11 cellular contexts compared by ENCODE assay signal in genomic region chr14:104967414-104968152, GRCh38. TPM values are rescaled to one million over a fixed set of nuclear protein-coding genes. Genes with fewer than 3 reads are reported as not detected.
DNase-seq lines count a peak whose midpoint lies in the region; ATAC-seq, FAIRE-seq and TF ChIP-seq lines count a peak whose summit lies in the region.
"Had no signal": no experiment of that assay in that cellular context is flagged by ENCODE, and none has a peak within 500 bp of the region (broad histone marks: within the 10 kb centered on the region; RNA-seq: fewer than 3 reads in every experiment).

No MANE protein-coding gene starts in this region.

- H2BK15ac ChIP-seq in H1 (ENCODE audit: low read length), result peak overlapping the region; percentile 65; the same call in 1 of the 2 replicates

- H2BK12ac ChIP-seq in H1 (ENCODE audit: low read depth, low read length), result peak overlapping the region; percentile 77; the same call in 1 of the 2 replicates

- H3K9ac ChIP-seq in H1 (replicated peaks in 1 of 4; ENCODE audit: extremely low read depth in 1 of 4, low read depth in 3 of 4, low read length in 3 of 4), result peak overlapping the region in 1 of 4 experiments; percentile 52; a peak in 1 of 7 replicates

- H3K79me1 ChIP-seq in H1 (ENCODE audit: low read depth, low read length), result no peaks in the 10 kb centered on the region

- TF ChIP-seq EP300 in H1 (IDR thresholded peaks at IDR 0.05; ENCODE audit: borderline replicate concordance in 1 of 2, low read depth in 2 of 2, low read length in 2 of 2), result no peak

- POLR2A ChIA-PET in activated CD4-positive, alpha-beta T cell treated with anti-CD3 and anti-CD28 coated beads for 36 hours (lab: Charles Lee), result no interaction called here
- POLR2A ChIA-PET in activated CD4-positive, alpha-beta T cell treated with anti-CD3 and anti-CD28 coated beads, Interleukin-2, amount 10 ng/mL, durations not matched to agents 7 days and 5 days (lab: Charles Lee), result no interaction called here
- POLR2A ChIA-PET in H1 (lab: Charles Lee; ENCODE audit: partially characterized antibody), result interaction anchor here (1.2 kb wide), 1 partner anchor 123 kb away, joined by 3 read pairs; no protein-coding TSS in a partner anchor

- no peaks in the 10 kb centered on the region for H3K36me3 Mint-ChIP-seq in activated CD4-positive, alpha-beta T cell treated with anti-CD3 and anti-CD28 coated beads for 36 hours (ENCODE audit: low read depth)
- no peaks in the 10 kb centered on the region for H3K36me3 Mint-ChIP-seq in activated CD4-positive, alpha-beta T cell treated with anti-CD3 and anti-CD28 coated beads, Interleukin-2, amount 10 ng/mL, durations not matched to agents 7 days and 5 days (ENCODE audit: low read depth)
- H3K36me3 Mint-ChIP-seq: CD4-positive, CD25-positive, alpha-beta regulatory T cell had no signal

- peak overlapping the region; percentile 74; the same call in 1 of the 2 replicates for H2AFZ ChIP-seq in H1 (ENCODE audit: low read length)

- no peak for TF ChIP-seq CTCF in H1 (IDR thresholded peaks at IDR 0.05; ENCODE audit: control extremely low read depth in 1 of 3, insufficient read depth in 1 of 3, low read depth in 1 of 3, low read length in 3 of 3)

- H3K27ac ChIP-seq in H1 (ENCODE audit: low read depth, low read length) (no peak overlapping the region), caudate nucleus (ENCODE audit: low read depth, low read length) (no peak overlapping the region)

- H3K23me2 ChIP-seq in H1 (ENCODE audit: low read depth, low read length), result peaks cover 5% of the 10 kb centered on the region

- peak overlapping the region; percentile 66; the same call in 1 of the 2 replicates for H4K8ac ChIP-seq in H1 (ENCODE audit: extremely low read depth, insufficient read depth, low read length)

- peak overlapping the region; percentile 67 to 98 for H3K4me2 ChIP-seq in H1 (ENCODE audit: insufficient read depth in 1 of 2, low read depth in 2 of 2, low read length in 2 of 2)

- H4K20me1 ChIP-seq in H1 (replicated peaks in 1 of 2; ENCODE audit: control insufficient read depth in 1 of 2, insufficient read depth in 2 of 2, low read length in 2 of 2), result no peaks in the 10 kb centered on the region

- 4% methylated on average over 31 of the region's 35 CpGs; no CpG with 5 or more reads in 1 of the 2 experiments for WGBS in H1 (ENCODE audit: extremely low coverage in 1 of 2, insufficient coverage in 1 of 2, insufficient read length in 1 of 2, insufficient replicate concordance in 2 of 2, low coverage in 1 of 2, low lambda C conversion rate in 2 of 2, missing lambda C conversion rate in 1 of 2), 2 experiments

- ATAC-seq in activated CD4-positive, alpha-beta T cell treated with anti-CD3 and anti-CD28 coated beads for 36 hours, result peak; percentile 30
- ATAC-seq: stimulated activated naive CD8-positive, alpha-beta T cell treated with anti-CD3 and anti-CD28 coated beads, Interleukin-15, amount 100 ng/mL, for 72 hours had no signal

- DNase-seq in activated CD4-positive, alpha-beta T cell treated with anti-CD3 and anti-CD28 coated beads for 36 hours, result peak; percentile 13
- no peak for DNase-seq in activated CD4-positive, alpha-beta T cell treated with anti-CD3 and anti-CD28 coated beads, Interleukin-2, amount 10 ng/mL, durations not matched to agents 7 days and 5 days
- DNase-seq in H1 (ENCODE audit: low read depth in 1 of 2, low spot score in 2 of 2) (peak in 1 of 2 experiments; percentile 80), lung microvascular endothelial cell (ENCODE audit: low read depth in 2 of 2) (peak; percentile 53 to 62), ureter (ENCODE audit: low spot score) (peak; percentile 82), SIG-M5 (lab: John Stamatoyannopoulos, UW) (no peak), SHP77 (lab: John Stamatoyannopoulos, UW) (no peak), caudate nucleus (lab: John Stamatoyannopoulos, UW) (no peak)
- DNase-seq: CD4-positive, CD25-positive, alpha-beta regulatory T cell; stimulated activated naive CD8-positive, alpha-beta T cell treated with anti-CD3 and anti-CD28 coated beads, Interleukin-15, amount 100 ng/mL, for 72 hours had no signal

- H4K5ac ChIP-seq in H1 (ENCODE audit: insufficient read length, low read depth, low read length), result no peak overlapping the region

- CTCF ChIA-PET in activated CD4-positive, alpha-beta T cell treated with anti-CD3 and anti-CD28 coated beads for 36 hours (lab: Charles Lee), result interaction anchor here (0.8 kb wide), 1 partner anchor 8 kb away, joined by 3 read pairs; no protein-coding TSS in a partner anchor
- CTCF ChIA-PET in activated CD4-positive, alpha-beta T cell treated with anti-CD3 and anti-CD28 coated beads, Interleukin-2, amount 10 ng/mL, durations not matched to agents 7 days and 5 days (lab: Charles Lee), result interaction anchor here (0.8 to 1.2 kb wide), 2 partner anchors 8 to 78 kb away, joined by 3 read pairs; no protein-coding TSS in a partner anchor
- CTCF ChIA-PET in H1 (lab: Charles Lee; ENCODE audit: partially characterized antibody), result interaction anchor here (0.7 to 11.5 kb wide), 7 partner anchors 9 to 77 kb away, joined by 3 to 161 read pairs (median 5); no protein-coding TSS in a partner anchor

- H3K4me3 ChIP-seq in H1 (ENCODE audit: extremely low read depth in 1 of 4, insufficient read depth in 2 of 4, low read depth in 3 of 4, low read length in 4 of 4), result peak overlapping the region; percentile 20 to 56 (median 36)

- no peak overlapping the region for H2BK120ac ChIP-seq in H1 (replicated peaks; ENCODE audit: low read depth, low read length)

- H4K91ac ChIP-seq in H1 (replicated peaks; ENCODE audit: insufficient read length, low read length), result peak overlapping the region; percentile 85

- H3K14ac ChIP-seq in H1 (ENCODE audit: insufficient read length), result no peak overlapping the region

- H3K56ac ChIP-seq in H1 (replicated peaks; ENCODE audit: insufficient read length, low read depth, low read length), result no peak overlapping the region

- no peak for TF ChIP-seq RAD21 in H1 (IDR thresholded peaks at IDR 0.05 in 1 of 2, conservative IDR thresholded peaks at IDR 0.05 in 1 of 2; ENCODE audit: low read depth in 2 of 2, low read length in 2 of 2)

- peak overlapping the region; percentile 55 for H3K18ac ChIP-seq in H1 (ENCODE audit: extremely low read depth, low read length)

- peaks cover 0 to 25% (median 15%) of the 10 kb centered on the region in 4 experiments; a peak in 6 of 7 replicates for H3K4me1 ChIP-seq in H1 (replicated peaks in 1 of 4; ENCODE audit: control insufficient read depth in 3 of 4, insufficient read depth in 4 of 4, low read length in 3 of 4)

- no peak overlapping the region for H3K27ac Mint-ChIP-seq in activated CD4-positive, alpha-beta T cell treated with anti-CD3 and anti-CD28 coated beads for 36 hours
- H3K27ac Mint-ChIP-seq in activated CD4-positive, alpha-beta T cell treated with anti-CD3 and anti-CD28 coated beads, Interleukin-2, amount 10 ng/mL, durations not matched to agents 7 days and 5 days, result no peak overlapping the region
- H3K27ac Mint-ChIP-seq: CD4-positive, CD25-positive, alpha-beta regulatory T cell; stimulated activated naive CD8-positive, alpha-beta T cell treated with anti-CD3 and anti-CD28 coated beads, Interleukin-15, amount 100 ng/mL, for 72 hours; T-helper 2 cell treated with Interferon-gamma antibody and Interleukin-4, amounts not matched to agents 5 μg/mL and 100 μg/mL, for 36 hours had no signal

- no peaks in the 10 kb centered on the region for H3K9me3 ChIP-seq in H1 (ENCODE audit: insufficient read depth in 2 of 2, low read depth in 1 of 2, low read length in 1 of 2)

- H3K79me2 ChIP-seq in H1 (ENCODE audit: control insufficient read depth in 1 of 2, insufficient read depth in 2 of 2, low read length in 2 of 2), result no peaks in the 10 kb centered on the region

- H3K4me1 Mint-ChIP-seq in activated CD4-positive, alpha-beta T cell treated with anti-CD3 and anti-CD28 coated beads for 36 hours, result no peaks in the 10 kb centered on the region
- no peaks in the 10 kb centered on the region for H3K4me1 Mint-ChIP-seq in activated CD4-positive, alpha-beta T cell treated with anti-CD3 and anti-CD28 coated beads, Interleukin-2, amount 10 ng/mL, durations not matched to agents 7 days and 5 days
- H3K4me1 Mint-ChIP-seq: CD4-positive, CD25-positive, alpha-beta regulatory T cell had no signal

- H3K27me3 Mint-ChIP-seq in activated CD4-positive, alpha-beta T cell treated with anti-CD3 and anti-CD28 coated beads for 36 hours, result peaks cover 8% of the 10 kb centered on the region
- peaks cover 3% of the 10 kb centered on the region for H3K27me3 Mint-ChIP-seq in activated CD4-positive, alpha-beta T cell treated with anti-CD3 and anti-CD28 coated beads, Interleukin-2, amount 10 ng/mL, durations not matched to agents 7 days and 5 days

- peak overlapping the region; percentile 69; the same call in 1 of the 2 replicates for H2BK5ac ChIP-seq in H1 (ENCODE audit: low read depth, low read length)

- H3K23ac ChIP-seq in H1 (ENCODE audit: insufficient read length), result no peak overlapping the region

- H2BK20ac ChIP-seq in H1 (ENCODE audit: low read length), result peak overlapping the region; percentile 66; the same call in 1 of the 2 replicates

- no peak overlapping the region for H3K4me3 Mint-ChIP-seq in activated CD4-positive, alpha-beta T cell treated with anti-CD3 and anti-CD28 coated beads for 36 hours
- H3K4me3 Mint-ChIP-seq in activated CD4-positive, alpha-beta T cell treated with anti-CD3 and anti-CD28 coated beads, Interleukin-2, amount 10 ng/mL, durations not matched to agents 7 days and 5 days, result no peak overlapping the region
- H3K4me3 Mint-ChIP-seq: CD4-positive, CD25-positive, alpha-beta regulatory T cell; stimulated activated naive CD8-positive, alpha-beta T cell treated with anti-CD3 and anti-CD28 coated beads, Interleukin-15, amount 100 ng/mL, for 72 hours; T-helper 2 cell treated with Interferon-gamma antibody and Interleukin-4, amounts not matched to agents 5 μg/mL and 100 μg/mL, for 36 hours had no signal

- H3K36me3 ChIP-seq in H1 (ENCODE audit: control insufficient read depth in 2 of 4, insufficient read depth in 4 of 4, low read length in 3 of 4), result no peaks in the 10 kb centered on the region

- H3K4ac ChIP-seq in H1 (replicated peaks; ENCODE audit: insufficient read length, low read depth, low read length), result no peak overlapping the region

- peaks cover 0 to 12% (median 6%) of the 10 kb centered on the region in 4 experiments; a peak in 3 of 7 replicates for H3K27me3 ChIP-seq in H1 (replicated peaks in 1 of 4; ENCODE audit: control insufficient read depth in 3 of 4, extremely low read depth in 1 of 4, insufficient read depth in 3 of 4, low read length in 3 of 4)

- FAIRE-seq in H1 (lab: Jason Lieb, UNC), result no peak

- no peak overlapping the region for H2AK5ac ChIP-seq in H1 (ENCODE audit: low read depth, low read length)

- H3K9me3 Mint-ChIP-seq in activated CD4-positive, alpha-beta T cell treated with anti-CD3 and anti-CD28 coated beads for 36 hours (ENCODE audit: low read depth), result no peaks in the 10 kb centered on the region
- no peaks in the 10 kb centered on the region for H3K9me3 Mint-ChIP-seq in activated CD4-positive, alpha-beta T cell treated with anti-CD3 and anti-CD28 coated beads, Interleukin-2, amount 10 ng/mL, durations not matched to agents 7 days and 5 days
- H3K9me3 Mint-ChIP-seq: CD4-positive, CD25-positive, alpha-beta regulatory T cell; stimulated activated naive CD8-positive, alpha-beta T cell treated with anti-CD3 and anti-CD28 coated beads, Interleukin-15, amount 100 ng/mL, for 72 hours; T-helper 2 cell treated with Interferon-gamma antibody and Interleukin-4, amounts not matched to agents 5 μg/mL and 100 μg/mL, for 36 hours had no signal

- intact Hi-C loops in activated CD4-positive, alpha-beta T cell treated with anti-CD3 and anti-CD28 coated beads for 36 hours (cut with DNase I, micrococcal nuclease), result no loop called here

- TF ChIP-seq POLR2A in H1 (IDR thresholded peaks at IDR 0.05; ENCODE audit: control extremely low read depth in 1 of 2, low read depth in 2 of 2, low read length in 2 of 2), result no peak

RNA-seq across cellular contexts. Expression of gene AHNAK2, which starts 10.6 kb away (rescaled TPM):
- under 1 TPM; 0.07 to 0.11 TPM for total RNA-seq in activated CD4-positive, alpha-beta T cell treated with anti-CD3 and anti-CD28 coated beads for 36 hours
- total RNA-seq in activated CD4-positive, alpha-beta T cell treated with anti-CD3 and anti-CD28 coated beads, Interleukin-2, amount 10 ng/mL, durations not matched to agents 7 days and 5 days, result not detected
- 1.5 and 2.0 TPM in 2 replicates for total RNA-seq in H1 (2021; fragmentation: NEBNext Ultra II Directional; extraction: Animal tissue kit (Norgen Biotek cat#: 25700))
- polyA plus RNA-seq in H1 (2011; rRNA removed), result 0.64 and 0.95 TPM in 2 replicates
- polyA plus RNA-seq in H1 (2011; cell fraction: cytosol; rRNA removed), result 0.67 TPM
- polyA plus RNA-seq in H1 (2011; cell fraction: nucleus; rRNA removed), result 4.3 TPM
- 1.2 to 2.0 TPM (median 1.7 TPM) in 4 replicates for polyA plus RNA-seq in H1 (2012, experiment 1 of 2)
- 0.55 TPM for polyA plus RNA-seq in H1 (2012, experiment 2 of 2)
- 0.99 TPM for polyA plus RNA-seq in H1 (2013, experiment 1 of 2)
- polyA plus RNA-seq in H1 (2013, experiment 2 of 2), result 0.96 TPM
- polyA minus RNA-seq in H1 (2011; rRNA and poly(A)+ RNA removed), result 3.2 and 4.3 TPM in 2 replicates
- polyA minus RNA-seq in H1 (2011; cell fraction: cytosol; rRNA and poly(A)+ RNA removed), result 2.9 TPM
- polyA minus RNA-seq in H1 (2011; cell fraction: nucleus; rRNA and poly(A)+ RNA removed), result 4.9 TPM
- total RNA-seq in lung microvascular endothelial cell (6.0 and 21.8 TPM in 2 replicates), ureter (34.5 TPM)
- total RNA-seq: CD4-positive, CD25-positive, alpha-beta regulatory T cell had no signal
- polyA plus RNA-seq: CD4-positive, CD25-positive, alpha-beta regulatory T cell had no signal

RNA-seq across cellular contexts. Expression of gene CLBA1, which starts 18.0 kb away (rescaled TPM):
- 1 to 10 TPM; 1.1 to 1.9 TPM for total RNA-seq in activated CD4-positive, alpha-beta T cell treated with anti-CD3 and anti-CD28 coated beads for 36 hours
- under 1 TPM; 0.60 to 0.77 TPM for total RNA-seq in activated CD4-positive, alpha-beta T cell treated with anti-CD3 and anti-CD28 coated beads, Interleukin-2, amount 10 ng/mL, durations not matched to agents 7 days and 5 days
- total RNA-seq in H1 (2021; fragmentation: NEBNext Ultra II Directional; extraction: Animal tissue kit (Norgen Biotek cat#: 25700)), result 2.1 and 2.4 TPM in 2 replicates
- polyA plus RNA-seq in H1 (2011; rRNA removed), result 1.6 and 2.3 TPM in 2 replicates
- polyA plus RNA-seq in H1 (2011; cell fraction: cytosol; rRNA removed), result 3.1 TPM
- 4.8 TPM for polyA plus RNA-seq in H1 (2011; cell fraction: nucleus; rRNA removed)
- 2.8 to 3.4 TPM (median 3.1 TPM) in 4 replicates for polyA plus RNA-seq in H1 (2012, experiment 1 of 2)
- 2.1 TPM for polyA plus RNA-seq in H1 (2012, experiment 2 of 2)
- polyA plus RNA-seq in H1 (2013, experiment 1 of 2), result 2.3 TPM
- 2.6 TPM for polyA plus RNA-seq in H1 (2013, experiment 2 of 2)
- 1.8 TPM in 2 replicates for polyA minus RNA-seq in H1 (2011; rRNA and poly(A)+ RNA removed)
- polyA minus RNA-seq in H1 (2011; cell fraction: cytosol; rRNA and poly(A)+ RNA removed), result 3.2 TPM
- polyA minus RNA-seq in H1 (2011; cell fraction: nucleus; rRNA and poly(A)+ RNA removed), result 2.4 TPM
- total RNA-seq in lung microvascular endothelial cell, result 3.2 and 3.5 TPM in 2 replicates
- 17.3 TPM for total RNA-seq in ureter

RNA-seq across cellular contexts. Expression of gene PLD4, which starts 42.9 kb away (rescaled TPM):
- total RNA-seq in activated CD4-positive, alpha-beta T cell treated with anti-CD3 and anti-CD28 coated beads for 36 hours, result not detected
- total RNA-seq in activated CD4-positive, alpha-beta T cell treated with anti-CD3 and anti-CD28 coated beads, Interleukin-2, amount 10 ng/mL, durations not matched to agents 7 days and 5 days, result not detected
- 0.04 TPM in 1 of 2 replicates, not detected in the other for total RNA-seq in H1 (2021; fragmentation: NEBNext Ultra II Directional; extraction: Animal tissue kit (Norgen Biotek cat#: 25700))
- polyA plus RNA-seq in H1 (2011; rRNA removed), result 0.05 and 0.06 TPM in 2 replicates
- polyA plus RNA-seq in H1 (2011; cell fraction: cytosol; rRNA removed), result 0.04 TPM
- 0.13 TPM for polyA plus RNA-seq in H1 (2011; cell fraction: nucleus; rRNA removed)
- polyA plus RNA-seq in H1 (2012, experiment 1 of 2), result 0.13 TPM in 1 of 4 replicates, not detected in the others
- not detected for polyA plus RNA-seq in H1 (2012, experiment 2 of 2)
- polyA plus RNA-seq in H1 (2013, experiment 1 of 2), result 0.04 TPM
- 0.02 TPM for polyA plus RNA-seq in H1 (2013, experiment 2 of 2)
- 0.06 and 0.10 TPM in 2 replicates for polyA minus RNA-seq in H1 (2011; rRNA and poly(A)+ RNA removed)
- not detected for polyA minus RNA-seq in H1 (2011; cell fraction: cytosol; rRNA and poly(A)+ RNA removed)
- 0.20 TPM for polyA minus RNA-seq in H1 (2011; cell fraction: nucleus; rRNA and poly(A)+ RNA removed)
- total RNA-seq in lung microvascular endothelial cell (under 0.01 TPM in 1 of 2 replicates, not detected in the other), ureter (2.6 TPM)
- total RNA-seq: CD4-positive, CD25-positive, alpha-beta regulatory T cell had no signal

RNA-seq across cellular contexts. Expression of gene CDCA4, which starts 53.3 kb away (rescaled TPM):
- total RNA-seq in activated CD4-positive, alpha-beta T cell treated with anti-CD3 and anti-CD28 coated beads for 36 hours, result 10 to 100 TPM; 52.0 to 62.7 TPM
- 10 to 100 TPM; 53.0 to 56.6 TPM for total RNA-seq in activated CD4-positive, alpha-beta T cell treated with anti-CD3 and anti-CD28 coated beads, Interleukin-2, amount 10 ng/mL, durations not matched to agents 7 days and 5 days
- total RNA-seq in H1 (2021; fragmentation: NEBNext Ultra II Directional; extraction: Animal tissue kit (Norgen Biotek cat#: 25700)), result 48.6 and 49.9 TPM in 2 replicates
- 62.4 and 80.6 TPM in 2 replicates for polyA plus RNA-seq in H1 (2011; rRNA removed)
- 50.8 TPM for polyA plus RNA-seq in H1 (2011; cell fraction: cytosol; rRNA removed)
- polyA plus RNA-seq in H1 (2011; cell fraction: nucleus; rRNA removed), result 39.8 TPM
- polyA plus RNA-seq in H1 (2012, experiment 1 of 2), result 37.3 to 58.6 TPM (median 48.3 TPM) in 4 replicates
- 47.6 TPM for polyA plus RNA-seq in H1 (2012, experiment 2 of 2)
- 33.4 TPM for polyA plus RNA-seq in H1 (2013, experiment 1 of 2)
- polyA plus RNA-seq in H1 (2013, experiment 2 of 2), result 33.4 TPM
- 29.7 and 32.5 TPM in 2 replicates for polyA minus RNA-seq in H1 (2011; rRNA and poly(A)+ RNA removed)
- polyA minus RNA-seq in H1 (2011; cell fraction: cytosol; rRNA and poly(A)+ RNA removed), result 32.9 TPM
- polyA minus RNA-seq in H1 (2011; cell fraction: nucleus; rRNA and poly(A)+ RNA removed), result 18.1 TPM
- total RNA-seq in lung microvascular endothelial cell (16.3 and 19.8 TPM in 2 replicates), ureter (8.1 TPM)

Comparison
In these comparisons a context has a peak if more than half of its experiments do, and no peak if none do; other contexts are left out.
1. DNase-seq: peak in activated CD4-positive, alpha-beta T cell treated with anti-CD3 and anti-CD28 coated beads for 36 hours (single experiment), lung microvascular endothelial cell (2 of 2) and ureter (single experiment); none in activated CD4-positive, alpha-beta T cell treated with anti-CD3 and anti-CD28 coated beads, Interleukin-2, amount 10 ng/mL, durations not matched to agents 7 days and 5 days (single experiment), SIG-M5 (single experiment), SHP77 (0 of 2) and caudate nucleus (0 of 61).